ENCODE assay signal across 18 cellular contexts in genomic region chr13:93620366-93620765, GRCh38.
A peak's percentile ranks its signal among the peaks of the same experiment; 100 is the strongest.
DNase-seq lines count a peak whose midpoint lies in the region; ATAC-seq, FAIRE-seq and TF ChIP-seq lines count a peak whose summit lies in the region.
"Had no signal": no experiment of that assay in that cellular context is flagged by ENCODE, and none has a peak within 500 bp of the region (broad histone marks: within the 10 kb centered on the region; RNA-seq: fewer than 3 reads in every experiment).

No MANE protein-coding gene starts in this region.

- no peak for ATAC-seq in right cardiac atrium

- no peak overlapping the region for H3K4me3 ChIP-seq in right cardiac atrium (ENCODE audit: low read length)

- DNase-seq in D721Med (ENCODE audit: insufficient read length, low spot score) (no peak), HS-5 (ENCODE audit: low read depth) (peak; percentile 23), left kidney (ENCODE audit: low read depth, low spot score) (peak; percentile 9), kidney glomerular epithelial cell (lab: John Stamatoyannopoulos, UW) (no peak), HPDE6-E6E7 (ENCODE audit: extremely low spot score) (no peak), NCI-H187 treated with DMSO at 0.1 percent for 48 hours (lab: John Stamatoyannopoulos, UW) (no peak), right cardiac atrium (no peak)
- DNase-seq: BE2C; CD4-positive, alpha-beta memory T cell; GF-D8; NCI-H1092 treated with DMSO at 0.1 percent for 48 hours; NCI-H2107; NCI-H510A treated with DMSO at 0.1 percent for 48 hours; NCI-H82; OCI-M1; SHP77 had no signal

- H3K9me3 ChIP-seq in right cardiac atrium (ENCODE audit: control insufficient read depth, low read length), result no peaks in the 10 kb centered on the region
- H3K9me3 ChIP-seq: BE2C had no signal

- H3K4me1 ChIP-seq in right cardiac atrium (ENCODE audit: control insufficient read depth, insufficient read depth, low read length), result no peaks in the 10 kb centered on the region
- H3K4me1 ChIP-seq: BE2C had no signal

- H3K27ac ChIP-seq in right cardiac atrium (ENCODE audit: low read length), result no peak overlapping the region

- 66% methylated on average over 2 of the region's 2 CpGs for WGBS in right cardiac atrium

- TF ChIP-seq CTCF in D721Med (IDR thresholded peaks at IDR 0.05; ENCODE audit: insufficient read depth, missing control alignments), result no peak

- no peaks in the 10 kb centered on the region for H3K27me3 ChIP-seq in right cardiac atrium (ENCODE audit: control insufficient read depth, insufficient read depth)
- H3K27me3 ChIP-seq: BE2C had no signal

- FAIRE-seq in D721Med (lab: Jason Lieb, UNC), result peak; percentile 11
- peak; percentile 26 for FAIRE-seq in endometrium (lab: Jason Lieb, UNC)
- FAIRE-seq: GM12892 had no signal

- intact Hi-C loops in right cardiac atrium (cut with DNase I), result no loop called here

Comparison
In these comparisons a context has a peak if more than half of its experiments do, and no peak if none do; other contexts are left out.
1. DNase-seq: peak in HS-5 (single experiment) and left kidney (single experiment); none in D721Med (single experiment), kidney glomerular epithelial cell (single experiment), HPDE6-E6E7 (single experiment), NCI-H187 treated with DMSO at 0.1 percent for 48 hours (single experiment) and right cardiac atrium (0 of 3).